ENCODE assay signal across 13 cellular contexts in genomic region chr17:82270651-82271050, GRCh38. TPM values are rescaled to one million over a fixed set of nuclear protein-coding genes. Genes with fewer than 3 reads are reported as not detected.
DNase-seq lines count a peak whose midpoint lies in the region; ATAC-seq and TF ChIP-seq lines count a peak whose summit lies in the region.
"Had no signal": no experiment of that assay in that cellular context is flagged by ENCODE, and none has a peak within 500 bp of the region (broad histone marks: within the 10 kb centered on the region; RNA-seq: fewer than 3 reads in every experiment).

No MANE protein-coding gene starts in this region.

- H3K4me1 Mint-ChIP-seq in HFFc6 (ENCODE audit: low read depth) (peaks cover 67% of the 10 kb centered on the region), brain (peaks cover 80% of the 10 kb centered on the region), neural crest cell (peaks cover 44% of the 10 kb centered on the region)

- H3K27me3 Mint-ChIP-seq in HFFc6 (ENCODE audit: insufficient read depth), result peaks cover 12% of the 10 kb centered on the region
- H3K27me3 Mint-ChIP-seq in brain, result peaks cover 6% of the 10 kb centered on the region
- no peaks in the 10 kb centered on the region for H3K27me3 Mint-ChIP-seq in neural crest cell (ENCODE audit: low read depth)

- DNase-seq in HFFc6, result no peak
- no peak for DNase-seq in neural crest cell (ENCODE audit: low read depth, low spot score)
- no peak for DNase-seq in iPS-NIHi7 (ENCODE audit: extremely low spot score)
- no peak for DNase-seq in NCI-H1436 treated with DMSO at 0.1 percent for 48 hours (lab: John Stamatoyannopoulos, UW)
- no peak for DNase-seq in NCI-H1694 treated with DMSO at 0.1 percent for 48 hours (lab: John Stamatoyannopoulos, UW)
- DNase-seq: amygdala, DMS79 treated with DMSO at 0.1 percent for 48 hours, NCI-H2081 had no signal

- H3K36me3 Mint-ChIP-seq in HFFc6 (ENCODE audit: low read depth) (peaks cover 36% of the 10 kb centered on the region), brain (peaks cover 76% of the 10 kb centered on the region), neural crest cell (ENCODE audit: low read depth) (peaks cover 22% of the 10 kb centered on the region)

- TF ChIP-seq CTCF in C4-2B (conservative IDR thresholded peaks at IDR 0.05), result no peak
- no peak for TF ChIP-seq CTCF in HFFc6 (IDR thresholded peaks at IDR 0.05)
- no peak for TF ChIP-seq CTCF in brain (conservative IDR thresholded peaks at IDR 0.05)
- TF ChIP-seq CTCF in neural crest cell (conservative IDR thresholded peaks at IDR 0.05), result no peak

- ATAC-seq in GM21529 (IDR thresholded peaks at IDR 0.05; ENCODE audit: unreplicated experiment), result no peak

- H3K4me3 Mint-ChIP-seq in HFFc6 (peak overlapping the region; percentile 11; the same call in 1 of the 2 replicates), brain (peak overlapping the region; percentile 69 to 99 (median 88)), neural crest cell (peak overlapping the region; percentile 75)

- H3K27ac ChIP-seq in C4-2B, result peak overlapping the region; percentile 94; the same call in 1 of the 2 replicates

- H3K27ac Mint-ChIP-seq in HFFc6 (0 out of 2 replicates have a peak overlapping the region, but pooled peaks have one; percentile 42), brain (peak overlapping the region in 4 of 5 experiments; percentile 15 to 67 (median 44)), neural crest cell (ENCODE audit: unreplicated experiment) (no peak overlapping the region)

- H3K9me3 Mint-ChIP-seq in HFFc6, result no peaks in the 10 kb centered on the region
- no peaks in the 10 kb centered on the region for H3K9me3 Mint-ChIP-seq in brain
- no peaks in the 10 kb centered on the region for H3K9me3 Mint-ChIP-seq in neural crest cell

RNA-seq across cellular contexts. Expression of gene CSNK1D, which starts 2.8 kb away (rescaled TPM):
- total RNA-seq in HFFc6 (2021; fragmentation: NEBNext Ultra II Directional; extraction: Animal tissue kit (Norgen Biotek cat#: 25700)), result 100 to 1,000 TPM; 116 to 128 (median 118) TPM
- polyA plus RNA-seq in brain (ENCODE audit: insufficient read depth, low read depth, low replicate concordance), result 62.3 TPM
- total RNA-seq in neural crest cell, result 163 and 165 TPM in 2 replicates

RNA-seq across cellular contexts. Expression of gene SLC16A3, which starts 41.8 kb away (rescaled TPM):
- total RNA-seq in HFFc6 (2021; fragmentation: NEBNext Ultra II Directional; extraction: Animal tissue kit (Norgen Biotek cat#: 25700)), result 100 to 1,000 TPM; 475 to 624 (median 523) TPM
- 8.7 TPM for polyA plus RNA-seq in brain (ENCODE audit: insufficient read depth, low read depth, low replicate concordance)
- total RNA-seq in neural crest cell, result 1.5 and 8.6 TPM in 2 replicates

RNA-seq across cellular contexts. Expression of gene CD7, which starts 46.8 kb away (rescaled TPM):
- under 1 TPM in 1 of 6 experiments, not detected in 5; 0.20 TPM for total RNA-seq in HFFc6 (2021; fragmentation: NEBNext Ultra II Directional; extraction: Animal tissue kit (Norgen Biotek cat#: 25700))
- polyA plus RNA-seq in brain (ENCODE audit: insufficient read depth, low read depth, low replicate concordance), result 0.88 TPM
- total RNA-seq in neural crest cell, result not detected in 2 replicates
- total RNA-seq: epithelial cell of proximal tubule, HT-29 had no signal

RNA-seq across cellular contexts. Expression of gene CCDC57, which starts 58.0 kb away (rescaled TPM):
- 10 to 100 TPM; 12.8 to 15.6 (median 13.6) TPM for total RNA-seq in HFFc6 (2021; fragmentation: NEBNext Ultra II Directional; extraction: Animal tissue kit (Norgen Biotek cat#: 25700))
- 15.6 TPM for polyA plus RNA-seq in brain (ENCODE audit: insufficient read depth, low read depth, low replicate concordance)
- total RNA-seq in neural crest cell, result 47.5 and 50.3 TPM in 2 replicates

Comparison
In these comparisons a context has a peak if more than half of its experiments do, and no peak if none do; other contexts are left out.
1. H3K4me3 Mint-ChIP-seq: peak in every context shown above with its lines; median percentile 88 in brain; 75 in neural crest cell; 11 in HFFc6.
2. RNA of gene SLC16A3, which starts 41.8 kb away (total RNA-seq): 475 to 624 TPM in HFFc6; 1.5 to 8.6 TPM in neural crest cell; every median in the first group is over 10 times any median in the second.